22 cellular contexts compared by ENCODE assay signal in the genomic region with DNA sequence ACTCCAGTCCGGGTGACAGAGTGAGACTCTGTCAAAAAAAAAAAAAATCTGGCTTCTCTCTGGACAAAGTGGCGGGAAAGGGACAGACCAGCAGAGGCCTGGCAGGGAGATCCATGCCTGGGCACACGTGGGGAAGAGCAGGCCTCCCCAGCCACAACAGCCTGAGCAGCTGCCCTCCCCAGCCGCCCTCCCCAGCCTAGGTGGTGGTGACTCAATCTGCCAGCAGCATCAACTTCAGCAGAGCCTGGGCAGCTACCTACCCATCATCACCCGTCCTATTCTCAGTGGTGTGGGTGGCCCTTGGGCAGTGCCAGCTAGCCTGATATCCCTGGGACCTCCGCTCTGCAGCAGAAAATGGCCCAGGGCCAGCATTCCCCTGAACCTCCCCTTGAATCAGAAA.
"Had no signal": no experiment of that assay in that cellular context is flagged by ENCODE, and none has a peak within 500 bp of the region (broad histone marks: within the 10 kb centered on the region; RNA-seq: fewer than 3 reads in every experiment).

No MANE protein-coding gene starts in this region.

- H3K9me3 ChIP-seq: ascending aorta, body of pancreas had no signal

- H3K27ac ChIP-seq: ascending aorta, body of pancreas, coronary artery, RWPE1 had no signal

- H3K4me3 ChIP-seq: ascending aorta, body of pancreas, coronary artery had no signal

- DNase-seq: activated CD4-positive, alpha-beta T cell treated with anti-CD3 and anti-CD28 coated beads for 4 hours; activated CD8-positive, alpha-beta memory T cell treated with anti-CD3 and anti-CD28 coated beads, Interleukin-2, amount 50 U/mL, for 4 hours; activated CD8-positive, alpha-beta T cell treated with anti-CD3 and anti-CD28 coated beads for 36 hours; activated naive CD4-positive, alpha-beta T cell treated with anti-CD3 and anti-CD28 coated beads, Interleukin-2, amount 50 U/mL, for 16 hours; activated T-cell treated with anti-CD3 and anti-CD28 coated beads, Interleukin-2, amount 50 U/mL, for 1 hour; body of pancreas; central memory CD4-positive, alpha-beta T cell; Kasumi-1; KBM-7; NCI-H1694; NCI-H2029 treated with DMSO at 0.1 percent for 48 hours; NCI-H2227 treated with DMSO at 0.1 percent for 48 hours; NCI-H510A; NCI-H526 treated with DMSO at 0.1 percent for 48 hours; NK-92 treated with Interleukin-12 subunit alpha and Interleukin-12 subunit beta, amount 100 ng/mL, for 24 hours; OCI-M1; Right ventricle myocardium superior had no signal

- ATAC-seq: activated CD4-positive, CD25-positive, alpha-beta regulatory T cell treated with anti-CD3 and anti-CD28 coated beads, Interleukin-2, amount 50 U/mL, for 24 hours; activated CD8-positive, alpha-beta T cell treated with anti-CD3 and anti-CD28 coated beads for 36 hours; body of pancreas; Panc1 had no signal

- H3K27me3 ChIP-seq: ascending aorta, body of pancreas had no signal

- H3K36me3 ChIP-seq: ascending aorta had no signal

- H3K4me1 ChIP-seq: ascending aorta, body of pancreas had no signal
